ENCODE assay signal across 1 cellular context in genomic region chr22:30635273-30636225, GRCh38.
TF ChIP-seq lines count a peak whose summit lies in the region.

TSS of gene SLC35E4 (plus strand) at chr22:30635781. CDS start at chr22:30636451, 670 bp downstream.

TF ChIP-seq in A549, 52 proteins besides CTCF, POLR2A, EP300 and RAD21 (continued from another document):
- no peak for TF ChIP-seq HOXA7 (CRISPR knock-in tag; IDR thresholded peaks at IDR 0.05)
- TF ChIP-seq NFE2L2 (conservative IDR thresholded peaks at IDR 0.05; ENCODE audit: low read length) = no peak
- no peak for TF ChIP-seq NPAS2 (CRISPR knock-in tag; IDR thresholded peaks at IDR 0.05; ENCODE audit: borderline replicate concordance)
- peak; percentile 22 for TF ChIP-seq MAX (IDR thresholded peaks at IDR 0.05)
- TF ChIP-seq EHMT2 (IDR thresholded peaks at IDR 0.05; ENCODE audit: low read depth) = no peak
- TF ChIP-seq ZSCAN20 (CRISPR knock-in tag; IDR thresholded peaks at IDR 0.05) = no peak
- no peak for TF ChIP-seq KDM5A (IDR thresholded peaks at IDR 0.05)
- no peak for TF ChIP-seq ATOH8 (CRISPR knock-in tag; IDR thresholded peaks at IDR 0.05; ENCODE audit: low read depth)
- no peak for TF ChIP-seq RARB (CRISPR knock-in tag; IDR thresholded peaks at IDR 0.05)
- no peak for TF ChIP-seq HOXB13 (CRISPR knock-in tag; IDR thresholded peaks at IDR 0.05; ENCODE audit: low read depth)
- no peak for TF ChIP-seq SMC3 (IDR thresholded peaks at IDR 0.05)
- TF ChIP-seq CEBPB (IDR thresholded peaks at IDR 0.05) = no peak
- peak; percentile 44; the same call in 1 of the 2 replicates for TF ChIP-seq PHF8 (IDR thresholded peaks at IDR 0.05; ENCODE audit: borderline replicate concordance, low read depth)
- TF ChIP-seq NR3C1 (IDR thresholded peaks at IDR 0.05) = no peak
- no peak for TF ChIP-seq ZFP36 (IDR thresholded peaks at IDR 0.05; ENCODE audit: borderline replicate concordance, partially characterized antibody)
- TF ChIP-seq HOXB5 (CRISPR knock-in tag; IDR thresholded peaks at IDR 0.05) = no peak
- TF ChIP-seq KDM1A (IDR thresholded peaks at IDR 0.05; ENCODE audit: low read depth) = no peak
- no peak for TF ChIP-seq MAFK (IDR thresholded peaks at IDR 0.05; ENCODE audit: partially characterized antibody)
- TF ChIP-seq JUN (IDR thresholded peaks at IDR 0.05) = 0 out of 5 replicates have a peak, but pooled peaks of 1 of the 2 experiments have one; percentile 34
